Comparison of ENCODE assay signal across 31 cellular contexts in the genomic region with DNA sequence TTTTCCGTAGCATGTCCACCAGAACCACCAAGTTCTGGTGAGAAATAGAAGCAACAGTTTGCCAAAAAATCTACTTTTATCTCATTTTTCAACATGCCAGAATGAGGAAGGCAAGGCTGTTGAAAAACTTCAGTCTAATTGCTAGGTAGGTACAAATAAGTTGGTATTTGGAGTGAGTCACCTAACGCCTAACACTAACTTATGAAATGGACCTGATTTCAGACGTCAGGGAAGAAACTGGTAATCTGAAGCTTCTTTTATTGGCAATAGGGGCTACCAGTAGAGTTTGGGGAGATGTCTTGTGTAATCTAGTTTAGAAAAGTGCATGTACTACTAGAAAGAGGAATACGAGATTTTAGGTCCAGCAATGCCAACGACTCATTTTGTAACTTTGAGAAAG. TPM values are rescaled to one million over a fixed set of nuclear protein-coding genes. Genes with fewer than 3 reads are reported as not detected.
"Had no signal": no experiment of that assay in that cellular context is flagged by ENCODE, and none has a peak within 500 bp of the region (broad histone marks: within the 10 kb centered on the region; RNA-seq: fewer than 3 reads in every experiment).

No MANE protein-coding gene starts in this region.

- H3K4me3 ChIP-seq: adrenal gland, body of pancreas, Peyer's patch, SJSA1 had no signal

- H3K36me3 ChIP-seq: adrenal gland, Peyer's patch, SJSA1 had no signal

- H3K9me3 ChIP-seq: adrenal gland, body of pancreas, Peyer's patch, SJSA1, SK-N-SH had no signal

- DNase-seq: activated CD4-positive, alpha-beta memory T cell treated with anti-CD3 and anti-CD28 coated beads for 36 hours; activated CD4-positive, alpha-beta T cell treated with anti-CD3 and anti-CD28 coated beads for 4 hours; activated CD4-positive, alpha-beta T cell treated with anti-CD3 and anti-CD28 coated beads, Interleukin-2, amount 50 U/mL, for 1 hour; activated CD4-positive, CD25-positive, alpha-beta regulatory T cell treated with anti-CD3 and anti-CD28 coated beads, Interleukin-2, amount 50 U/mL, for 72 hours; activated CD8-positive, alpha-beta memory T cell treated with anti-CD3 and anti-CD28 coated beads, Interleukin-2, amount 50 U/mL, for 4 hours; activated gamma-delta T cell treated with Interleukin-2 at 50 U/mL for 16 hours; activated naive CD4-positive, alpha-beta T cell treated with anti-CD3 and anti-CD28 coated beads for 36 hours; activated T-cell treated with anti-CD3 and anti-CD28 coated beads for 4 hours; activated T-cell treated with anti-CD3 and anti-CD28 coated beads, Interleukin-2, amount 50 U/mL, for 4 hours; adrenal gland; body of pancreas; central memory CD4-positive, alpha-beta T cell; NCI-H1048; NCI-H1105 treated with DMSO at 0.1 percent for 48 hours; NCI-H1436; NCI-H1694; NCI-H1930; NCI-H2081 treated with DMSO at 0.1 percent for 48 hours; NCI-H226; NCI-H524 treated with DMSO at 0.1 percent for 48 hours; OCI-M1; Peyer's patch; Right ventricle myocardium superior; SK-N-SH had no signal

- H3K27ac ChIP-seq: adrenal gland, body of pancreas, KMS-11, Peyer's patch, RWPE1, SJSA1 had no signal

- H3K27me3 ChIP-seq: adrenal gland, body of pancreas, Peyer's patch, SJSA1 had no signal

- ATAC-seq: activated naive CD4-positive, alpha-beta T cell treated with anti-CD3 and anti-CD28 coated beads, Interleukin-2, amount 50 U/mL, for 72 hours; activated T-cell treated with anti-CD3 and anti-CD28 coated beads, Interleukin-2, amount 50 U/mL, for 4 hours; body of pancreas; WTC11 had no signal

- H3K4me1 ChIP-seq: adrenal gland, body of pancreas, SJSA1 had no signal

RNA-seq across cellular contexts. Expression of a gene that starts 4.4 kb away (rescaled TPM):
- total RNA-seq: activated CD4-positive, alpha-beta memory T cell treated with anti-CD3 and anti-CD28 coated beads for 36 hours; activated naive CD4-positive, alpha-beta T cell treated with anti-CD3 and anti-CD28 coated beads for 36 hours; activated naive CD4-positive, alpha-beta T cell treated with anti-CD3 and anti-CD28 coated beads, Interleukin-2, amount 50 U/mL, for 72 hours; activated T-cell treated with anti-CD3 and anti-CD28 coated beads, Interleukin-2, amount 50 U/mL, for 4 hours; activated T-helper 1 cell treated with anti-CD3 and anti-CD28 coated beads, Interleukin-12 subunit alpha, Interleukin-12 subunit beta, Interleukin-2, Interleukin-4 antibody, amounts not matched to agents 30 ng/mL and 10 ng/mL and 1 ng/mL, durations not matched to agents 14 hours and 24 hours and 36 hours; body of pancreas; cerebellum; Peyer's patch; WTC11 had no signal
